Comparison of ENCODE assay signal across 30 cellular contexts in genomic region chr3:66827726-66828125, GRCh38.
"Had no signal": no experiment of that assay in that cellular context is flagged by ENCODE, and none has a peak within 500 bp of the region (broad histone marks: within the 10 kb centered on the region; RNA-seq: fewer than 3 reads in every experiment).

No MANE protein-coding gene starts in this region.

- H3K4me1 ChIP-seq: ascending aorta, breast epithelium had no signal

- H3K36me3 ChIP-seq: ascending aorta, brain microvascular endothelial cell, breast epithelium, WERI-Rb-1 had no signal

- ATAC-seq: activated CD4-positive, alpha-beta T cell treated with anti-CD3 and anti-CD28 coated beads for 36 hours; activated CD4-positive, CD25-positive, alpha-beta regulatory T cell treated with anti-CD3 and anti-CD28 coated beads, Interleukin-2, amount 50 U/mL, for 24 hours; activated CD8-positive, alpha-beta memory T cell treated with anti-CD3 and anti-CD28 coated beads, Interleukin-2, amount 10 ng/mL, durations not matched to agents 7 days and 5 days; activated CD8-positive, alpha-beta T cell treated with anti-CD3 and anti-CD28 coated beads, Interleukin-2, amount 10 ng/mL, durations not matched to agents 7 days and 5 days; activated naive CD8-positive, alpha-beta T cell treated with anti-CD3 and anti-CD28 coated beads, Interleukin-2, amount 50 U/mL, for 24 hours; WTC11 had no signal

- DNase-seq: activated CD4-positive, alpha-beta memory T cell treated with anti-CD3 and anti-CD28 coated beads, Interleukin-2, amount 10 ng/mL, durations not matched to agents 7 days and 5 days; activated CD4-positive, alpha-beta T cell treated with anti-CD3 and anti-CD28 coated beads for 1 hour; activated CD4-positive, alpha-beta T cell treated with anti-CD3 and anti-CD28 coated beads for 36 hours; activated CD4-positive, alpha-beta T cell treated with anti-CD3 and anti-CD28 coated beads for 48 hours; activated CD4-positive, alpha-beta T cell treated with anti-CD3 and anti-CD28 coated beads, Interleukin-2, amount 10 ng/mL, durations not matched to agents 7 days and 5 days; activated CD4-positive, alpha-beta T cell treated with anti-CD3 and anti-CD28 coated beads, Interleukin-2, amount 50 U/mL, for 48 hours; activated CD4-positive, CD25-positive, alpha-beta regulatory T cell; activated CD8-positive, alpha-beta memory T cell treated with anti-CD3 and anti-CD28 coated beads for 24 hours; activated CD8-positive, alpha-beta memory T cell treated with anti-CD3 and anti-CD28 coated beads, Interleukin-2, amount 10 ng/mL, durations not matched to agents 7 days and 5 days; activated CD8-positive, alpha-beta memory T cell treated with anti-CD3 and anti-CD28 coated beads, Interleukin-2, amount 50 U/mL, for 48 hours; activated CD8-positive, alpha-beta T cell treated with anti-CD3 and anti-CD28 coated beads, Interleukin-2, amount 10 ng/mL, durations not matched to agents 7 days and 5 days; activated effector memory CD4-positive, alpha-beta T cell treated with Interleukin-2 at 50 U/mL for 16 hours; activated gamma-delta T cell; activated naive CD4-positive, alpha-beta T cell treated with anti-CD3 and anti-CD28 coated beads, Interleukin-2, amount 10 ng/mL, durations not matched to agents 7 days and 5 days; activated naive CD4-positive, alpha-beta T cell treated with Interleukin-2 at 50 U/mL for 16 hours; activated naive CD8-positive, alpha-beta T cell treated with anti-CD3 and anti-CD28 coated beads, Interleukin-2, amount 10 ng/mL, durations not matched to agents 7 days and 5 days; activated naive CD8-positive, alpha-beta T cell treated with anti-CD3 and anti-CD28 coated beads, Interleukin-2, amount 50 U/mL, for 24 hours; activated T-cell treated with anti-CD3 and anti-CD28 coated beads, Interleukin-2, amount 50 U/mL, for 24 hours; activated T-cell treated with anti-CD3 and anti-CD28 coated beads, Interleukin-2, amount 50 U/mL, for 48 hours; brain microvascular endothelial cell; central memory CD4-positive, alpha-beta T cell; T-helper 1 cell; T-helper 2 cell; T-helper 9 cell; WERI-Rb-1 had no signal

- H3K4me3 ChIP-seq: ascending aorta, breast epithelium had no signal

- H3K9me3 ChIP-seq: ascending aorta, breast epithelium had no signal

- H3K27me3 ChIP-seq: ascending aorta, brain microvascular endothelial cell, breast epithelium had no signal

- FAIRE-seq: TTC549 had no signal

- H3K27ac ChIP-seq: ascending aorta, brain microvascular endothelial cell, breast epithelium, WERI-Rb-1 had no signal
